Comparison of ENCODE assay signal across 14 cellular contexts in genomic region chr2:69509011-69509749, GRCh38.
DNase-seq lines count a peak whose midpoint lies in the region; ATAC-seq, FAIRE-seq and TF ChIP-seq lines count a peak whose summit lies in the region.
"Had no signal": no experiment of that assay in that cellular context is flagged by ENCODE, and none has a peak within 500 bp of the region (broad histone marks: within the 10 kb centered on the region; RNA-seq: fewer than 3 reads in every experiment).

No MANE protein-coding gene starts in this region.

- no peak overlapping the region for H3K9ac ChIP-seq in HepG2 (ENCODE audit: insufficient read depth, low read depth, low read length)

- H3K4me1 Mint-ChIP-seq in activated T-helper 17 cell treated with anti-CD3 and anti-CD28 coated beads, Interleukin-2, amount 50 U/mL, for 72 hours = peaks cover 38% of the 10 kb centered on the region

- no TSS peak for BruUV-seq in HepG2 (replicated peaks; lab: Mats Ljungman, UMichigan)

- no peak for ATAC-seq in activated T-helper 17 cell treated with anti-CD3 and anti-CD28 coated beads, Interleukin-2, amount 50 U/mL, for 72 hours (replicated peaks)
- ATAC-seq in HepG2 = peak; percentile 45; the same call in 1 of the 3 replicates
- no peak for ATAC-seq in HG03045 (IDR thresholded peaks at IDR 0.05; ENCODE audit: unreplicated experiment)
- ATAC-seq in GM18873 (IDR thresholded peaks at IDR 0.05; ENCODE audit: low FRiP score, unreplicated experiment) = no peak
- ATAC-seq: left lung had no signal

- POLR2A ChIA-PET in HepG2 (lab: Yijun Ruan, JAX) = no interaction called here

- TF ChIP-seq EP300 in HepG2 (IDR thresholded peaks at IDR 0.05; ENCODE audit: low read depth in 2 of 2, low read length in 2 of 2) = no peak
- no peak for TF ChIP-seq EP300 in HepG2 (CRISPR knock-in tag; IDR thresholded peaks at IDR 0.05; ENCODE audit: borderline replicate concordance)

- intact Hi-C loops in HepG2 (cut with micrococcal nuclease; ENCODE audit: unreplicated experiment) = no loop called here

- peaks cover 15 to 62% of the 10 kb centered on the region in 2 experiments for H3K36me3 ChIP-seq in HepG2 (replicated peaks in 1 of 2; ENCODE audit: control insufficient read depth in 1 of 2, insufficient read depth in 2 of 2, low read length in 2 of 2)

- H4K20me1 ChIP-seq in HepG2 (ENCODE audit: insufficient read depth, low read length) = no peaks in the 10 kb centered on the region

- no peak overlapping the region for H3K4me2 ChIP-seq in HepG2 (ENCODE audit: low read depth, low read length)

- H3K79me2 ChIP-seq in HepG2 (ENCODE audit: insufficient read depth, low read length) = no peaks in the 10 kb centered on the region

- WGBS in HepG2 (ENCODE audit: low lambda C conversion rate) = 89% methylated on average over 7 of the region's 7 CpGs

- H3K36me3 Mint-ChIP-seq in activated T-helper 17 cell treated with anti-CD3 and anti-CD28 coated beads, Interleukin-2, amount 50 U/mL, for 72 hours (ENCODE audit: low read depth) = peaks cover 100% of the 10 kb centered on the region

- in situ Hi-C loops in HepG2 (cut with HindIII; ENCODE audit: extremely low pct_ligation_motif_present, low pct_unique_long_range_greater_than_20kb) = no loop called here

- no peak overlapping the region for H2AFZ ChIP-seq in HepG2 (ENCODE audit: low read length)

- no peak for TF ChIP-seq POLR2A in HepG2 (IDR thresholded peaks at IDR 0.05; ENCODE audit: insufficient read depth in 1 of 2, low read depth in 2 of 2, low read length in 2 of 2)

- peak overlapping the region; percentile 56 for H3K4me3 Mint-ChIP-seq in activated T-helper 17 cell treated with anti-CD3 and anti-CD28 coated beads, Interleukin-2, amount 50 U/mL, for 72 hours
- H3K4me3 Mint-ChIP-seq: activated naive CD8-positive, alpha-beta T cell treated with anti-CD3 and anti-CD28 coated beads, Interleukin-2, amount 10 ng/mL, durations not matched to agents 7 days and 5 days had no signal

- H3K9me3 Mint-ChIP-seq in activated T-helper 17 cell treated with anti-CD3 and anti-CD28 coated beads, Interleukin-2, amount 50 U/mL, for 72 hours = no peaks in the 10 kb centered on the region
- H3K9me3 Mint-ChIP-seq: activated naive CD8-positive, alpha-beta T cell treated with anti-CD3 and anti-CD28 coated beads, Interleukin-2, amount 10 ng/mL, durations not matched to agents 7 days and 5 days had no signal

- no peaks in the 10 kb centered on the region for H3K27me3 ChIP-seq in HepG2 (ENCODE audit: control insufficient read depth in 1 of 2, insufficient read depth in 2 of 2, low read length in 2 of 2)
- H3K27me3 ChIP-seq: left lung had no signal

- H3K27ac ChIP-seq in HepG2 (ENCODE audit: extremely low read length, insufficient read depth, low read length) = no peak overlapping the region
- H3K27ac ChIP-seq: left lung had no signal

- TF ChIP-seq CTCF in HepG2 (CRISPR knock-in tag; IDR thresholded peaks at IDR 0.05) = no peak

- CTCF ChIA-PET in HepG2 (lab: Yijun Ruan, JAX; ENCODE audit: low intra/inter-chr PET ratio, low total read pairs) = no interaction called here

- H3K9me3 ChIP-seq in HepG2 (ENCODE audit: low read length) = no peaks in the 10 kb centered on the region
- H3K9me3 ChIP-seq: left lung had no signal

- DNase-seq in Ammon's horn (ENCODE audit: low spot score) (peak; percentile 77), Kasumi-1 (lab: John Stamatoyannopoulos, UW) (peak; percentile 41 to 68), HepG2 (ENCODE audit: low spot score) (no peak), OCI-M2 (lab: John Stamatoyannopoulos, UW; ENCODE audit: unreplicated experiment) (no peak), islet precursor cell (no peak)
- DNase-seq: activated naive CD8-positive, alpha-beta T cell treated with anti-CD3 and anti-CD28 coated beads, Interleukin-2, amount 10 ng/mL, durations not matched to agents 7 days and 5 days; COR-L47; KG1; left lung; stimulated activated CD8-positive, alpha-beta memory T cell treated with anti-CD3 and anti-CD28 coated beads, Interleukin-4, amount 100 ng/mL, for 48 hours had no signal

- H3K27me3 Mint-ChIP-seq in activated T-helper 17 cell treated with anti-CD3 and anti-CD28 coated beads, Interleukin-2, amount 50 U/mL, for 72 hours = no peaks in the 10 kb centered on the region
- H3K27me3 Mint-ChIP-seq: activated naive CD8-positive, alpha-beta T cell treated with anti-CD3 and anti-CD28 coated beads, Interleukin-2, amount 10 ng/mL, durations not matched to agents 7 days and 5 days had no signal

- H3K27ac Mint-ChIP-seq in activated T-helper 17 cell treated with anti-CD3 and anti-CD28 coated beads, Interleukin-2, amount 50 U/mL, for 72 hours = peak overlapping the region; percentile 93
- H3K27ac Mint-ChIP-seq: activated naive CD8-positive, alpha-beta T cell treated with anti-CD3 and anti-CD28 coated beads, Interleukin-2, amount 10 ng/mL, durations not matched to agents 7 days and 5 days had no signal

- no peak for FAIRE-seq in HepG2 (lab: Jason Lieb, UNC)
- FAIRE-seq: GM12891 had no signal

- peaks cover 6% of the 10 kb centered on the region for H3K4me1 ChIP-seq in HepG2 (ENCODE audit: insufficient read depth, low read length)

- H3K4me3 ChIP-seq in HepG2 (replicated peaks in 1 of 3; ENCODE audit: insufficient read depth in 1 of 3, low read depth in 2 of 3, low read length in 3 of 3) = no peak overlapping the region
- H3K4me3 ChIP-seq: left lung had no signal

- TF ChIP-seq RAD21 in HepG2 (CRISPR knock-in tag; IDR thresholded peaks at IDR 0.05) = no peak

TF ChIP-seq in HepG2, 621 proteins besides CTCF, POLR2A, EP300 and RAD21 (continues in another document):
- TF ChIP-seq HOXD1 (CRISPR knock-in tag; IDR thresholded peaks at IDR 0.05) (no peak), ZNF124 (CRISPR knock-in tag; IDR thresholded peaks at IDR 0.05) (no peak), ATRX (CRISPR knock-in tag; IDR thresholded peaks at IDR 0.05; ENCODE audit: borderline replicate concordance) (no peak), ZNF781 (CRISPR knock-in tag; IDR thresholded peaks at IDR 0.05; ENCODE audit: borderline replicate concordance, not compliant biosample characterization) (no peak), ZBTB43 (CRISPR knock-in tag; conservative IDR thresholded peaks at IDR 0.05) (peak; percentile 62; the same call in 1 of the 2 replicates), PLSCR1 (CRISPR knock-in tag; IDR thresholded peaks at IDR 0.05; ENCODE audit: borderline replicate concordance) (no peak), KLF13 (CRISPR knock-in tag; IDR thresholded peaks at IDR 0.05) (no peak), MAFF (IDR thresholded peaks at IDR 0.05; ENCODE audit: low read depth, low read length) (peak; percentile 72), ZNF572 (CRISPR knock-in tag; IDR thresholded peaks at IDR 0.05) (no peak), ZEB1 (IDR thresholded peaks at IDR 0.05; ENCODE audit: insufficient replicate concordance, low read depth) (no peak), MAFK (conservative IDR thresholded peaks at IDR 0.05 in 1 of 2, IDR thresholded peaks at IDR 0.05 in 1 of 2; ENCODE audit: low read length in 2 of 2) (peak; percentile 73 to 78), TMF1 (CRISPR knock-in tag; IDR thresholded peaks at IDR 0.05; ENCODE audit: low read depth) (no peak)
- TF ChIP-seq, protein P1, sequence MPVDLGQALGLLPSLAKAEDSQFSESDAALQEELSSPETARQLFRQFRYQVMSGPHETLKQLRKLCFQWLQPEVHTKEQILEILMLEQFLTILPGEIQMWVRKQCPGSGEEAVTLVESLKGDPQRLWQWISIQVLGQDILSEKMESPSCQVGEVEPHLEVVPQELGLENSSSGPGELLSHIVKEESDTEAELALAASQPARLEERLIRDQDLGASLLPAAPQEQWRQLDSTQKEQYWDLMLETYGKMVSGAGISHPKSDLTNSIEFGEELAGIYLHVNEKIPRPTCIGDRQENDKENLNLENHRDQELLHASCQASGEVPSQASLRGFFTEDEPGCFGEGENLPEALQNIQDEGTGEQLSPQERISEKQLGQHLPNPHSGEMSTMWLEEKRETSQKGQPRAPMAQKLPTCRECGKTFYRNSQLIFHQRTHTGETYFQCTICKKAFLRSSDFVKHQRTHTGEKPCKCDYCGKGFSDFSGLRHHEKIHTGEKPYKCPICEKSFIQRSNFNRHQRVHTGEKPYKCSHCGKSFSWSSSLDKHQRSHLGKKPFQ (CRISPR knock-in tag; IDR thresholded peaks at IDR 0.05; ENCODE audit: insufficient replicate concordance) = no peak
- TF ChIP-seq, protein P2, sequence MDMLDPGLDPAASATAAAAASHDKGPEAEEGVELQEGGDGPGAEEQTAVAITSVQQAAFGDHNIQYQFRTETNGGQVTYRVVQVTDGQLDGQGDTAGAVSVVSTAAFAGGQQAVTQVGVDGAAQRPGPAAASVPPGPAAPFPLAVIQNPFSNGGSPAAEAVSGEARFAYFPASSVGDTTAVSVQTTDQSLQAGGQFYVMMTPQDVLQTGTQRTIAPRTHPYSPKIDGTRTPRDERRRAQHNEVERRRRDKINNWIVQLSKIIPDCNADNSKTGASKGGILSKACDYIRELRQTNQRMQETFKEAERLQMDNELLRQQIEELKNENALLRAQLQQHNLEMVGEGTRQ (IDR thresholded peaks at IDR 0.05; ENCODE audit: low read depth, low read length) = no peak
- TF ChIP-seq, protein P2 (CRISPR knock-in tag; IDR thresholded peaks at IDR 0.05; ENCODE audit: borderline replicate concordance) = 0 out of 2 replicates have a peak, but pooled peaks have one; percentile 12

Comparison
In these comparisons a context has a peak if more than half of its experiments do, and no peak if none do; other contexts are left out.
1. DNase-seq: peak in Ammon's horn (single experiment) and Kasumi-1 (2 of 2); none in HepG2 (single experiment), OCI-M2 (single experiment) and islet precursor cell (single experiment).